In genomic region chr3:172140499-172141391, GRCh38 we compare ENCODE assay signal across 1 cellular context.
TF ChIP-seq lines count a peak whose summit lies in the region.

No MANE protein-coding gene starts in this region.

TF ChIP-seq in HepG2, 621 proteins besides CTCF, POLR2A, EP300 and RAD21 (continued from another document and continues in another):
- TF ChIP-seq ARNTL (CRISPR knock-in tag; IDR thresholded peaks at IDR 0.05) (peak; percentile 92), ZBTB20 (CRISPR knock-in tag; IDR thresholded peaks at IDR 0.05; ENCODE audit: borderline replicate concordance, low read depth) (peak; percentile 99), FOXA3 (CRISPR knock-in tag; IDR thresholded peaks at IDR 0.05) (peak; percentile 94), NFRKB (IDR thresholded peaks at IDR 0.05) (no peak), GTF3A (CRISPR knock-in tag; conservative IDR thresholded peaks at IDR 0.05) (no peak), ZNF678 (CRISPR knock-in tag; IDR thresholded peaks at IDR 0.05) (no peak), ARNT (IDR thresholded peaks at IDR 0.05) (no peak), ZNF451 (CRISPR knock-in tag; IDR thresholded peaks at IDR 0.05) (no peak), TOE1 (CRISPR knock-in tag; IDR thresholded peaks at IDR 0.05) (0 out of 2 replicates have a peak, but pooled peaks have one; percentile 38), KAT7 (CRISPR knock-in tag; IDR thresholded peaks at IDR 0.05; ENCODE audit: borderline replicate concordance) (peak; percentile 59; the same call in 1 of the 2 replicates), ISL2 (CRISPR knock-in tag; IDR thresholded peaks at IDR 0.05) (peak; percentile 98), ZNF317 (CRISPR knock-in tag; IDR thresholded peaks at IDR 0.05) (no peak), ZNF589 (CRISPR knock-in tag; conservative IDR thresholded peaks at IDR 0.05) (no peak), TAF1 (CRISPR knock-in tag; IDR thresholded peaks at IDR 0.05) (no peak), RERE (CRISPR knock-in tag; IDR thresholded peaks at IDR 0.05; ENCODE audit: low read depth) (peak; percentile 66), ZBTB8A (CRISPR knock-in tag; IDR thresholded peaks at IDR 0.05; ENCODE audit: borderline replicate concordance, low read depth) (no peak), ARNT2 (CRISPR knock-in tag; IDR thresholded peaks at IDR 0.05; ENCODE audit: low read depth) (peak; percentile 30; the same call in 1 of the 2 replicates), ZFAT (CRISPR knock-in tag; conservative IDR thresholded peaks at IDR 0.05) (no peak), AHR (CRISPR knock-in tag; IDR thresholded peaks at IDR 0.05) (peak; percentile 62; the same call in 1 of the 2 replicates), ZNF878 (CRISPR knock-in tag; IDR thresholded peaks at IDR 0.05) (0 out of 2 replicates have a peak, but pooled peaks have one; percentile 9), ZNF780A (CRISPR knock-in tag; IDR thresholded peaks at IDR 0.05) (no peak), CHD2 (IDR thresholded peaks at IDR 0.05; ENCODE audit: low read depth, low read length) (no peak), SMAD1 (CRISPR knock-in tag; IDR thresholded peaks at IDR 0.05; ENCODE audit: borderline replicate concordance, low read depth) (no peak), SCMH1 (CRISPR knock-in tag; IDR thresholded peaks at IDR 0.05; ENCODE audit: borderline replicate concordance) (no peak), SRSF1 (optimal IDR thresholded peaks at IDR 0.05; ENCODE audit: low read depth, low read length) (no peak), RFXANK (CRISPR knock-in tag; IDR thresholded peaks at IDR 0.05) (peak; percentile 79; the same call in 1 of the 2 replicates), IRF2 (CRISPR knock-in tag; IDR thresholded peaks at IDR 0.05) (peak; percentile 97), HNRNPLL (IDR thresholded peaks at IDR 0.05; ENCODE audit: low read depth, low read length, poor library complexity, severe bottlenecking) (no peak), MXD4 (CRISPR knock-in tag; IDR thresholded peaks at IDR 0.05) (peak; percentile 90; the same call in 1 of the 2 replicates), ZNF232 (CRISPR knock-in tag; IDR thresholded peaks at IDR 0.05; ENCODE audit: borderline replicate concordance) (peak; percentile 99), ZMYM3 (CRISPR knock-in tag; IDR thresholded peaks at IDR 0.05) (peak; percentile 60; the same call in 1 of the 2 replicates), NFYB (CRISPR knock-in tag; IDR thresholded peaks at IDR 0.05) (peak; percentile 29; the same call in 1 of the 2 replicates), MED13 (CRISPR knock-in tag; IDR thresholded peaks at IDR 0.05) (peak; percentile 99), ZNF687 (CRISPR knock-in tag; IDR thresholded peaks at IDR 0.05) (no peak), ZNF207 (IDR thresholded peaks at IDR 0.05; ENCODE audit: borderline replicate concordance) (no peak), ZBTB14 (CRISPR knock-in tag; IDR thresholded peaks at IDR 0.05) (no peak), ZSCAN30 (CRISPR knock-in tag; IDR thresholded peaks at IDR 0.05) (no peak)
- TF ChIP-seq, protein P1, sequence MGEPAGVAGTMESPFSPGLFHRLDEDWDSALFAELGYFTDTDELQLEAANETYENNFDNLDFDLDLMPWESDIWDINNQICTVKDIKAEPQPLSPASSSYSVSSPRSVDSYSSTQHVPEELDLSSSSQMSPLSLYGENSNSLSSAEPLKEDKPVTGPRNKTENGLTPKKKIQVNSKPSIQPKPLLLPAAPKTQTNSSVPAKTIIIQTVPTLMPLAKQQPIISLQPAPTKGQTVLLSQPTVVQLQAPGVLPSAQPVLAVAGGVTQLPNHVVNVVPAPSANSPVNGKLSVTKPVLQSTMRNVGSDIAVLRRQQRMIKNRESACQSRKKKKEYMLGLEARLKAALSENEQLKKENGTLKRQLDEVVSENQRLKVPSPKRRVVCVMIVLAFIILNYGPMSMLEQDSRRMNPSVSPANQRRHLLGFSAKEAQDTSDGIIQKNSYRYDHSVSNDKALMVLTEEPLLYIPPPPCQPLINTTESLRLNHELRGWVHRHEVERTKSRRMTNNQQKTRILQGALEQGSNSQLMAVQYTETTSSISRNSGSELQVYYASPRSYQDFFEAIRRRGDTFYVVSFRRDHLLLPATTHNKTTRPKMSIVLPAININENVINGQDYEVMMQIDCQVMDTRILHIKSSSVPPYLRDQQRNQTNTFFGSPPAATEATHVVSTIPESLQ (CRISPR knock-in tag; conservative IDR thresholded peaks at IDR 0.05), result peak; percentile 37; the same call in 1 of the 2 replicates
- TF ChIP-seq, protein P2, sequence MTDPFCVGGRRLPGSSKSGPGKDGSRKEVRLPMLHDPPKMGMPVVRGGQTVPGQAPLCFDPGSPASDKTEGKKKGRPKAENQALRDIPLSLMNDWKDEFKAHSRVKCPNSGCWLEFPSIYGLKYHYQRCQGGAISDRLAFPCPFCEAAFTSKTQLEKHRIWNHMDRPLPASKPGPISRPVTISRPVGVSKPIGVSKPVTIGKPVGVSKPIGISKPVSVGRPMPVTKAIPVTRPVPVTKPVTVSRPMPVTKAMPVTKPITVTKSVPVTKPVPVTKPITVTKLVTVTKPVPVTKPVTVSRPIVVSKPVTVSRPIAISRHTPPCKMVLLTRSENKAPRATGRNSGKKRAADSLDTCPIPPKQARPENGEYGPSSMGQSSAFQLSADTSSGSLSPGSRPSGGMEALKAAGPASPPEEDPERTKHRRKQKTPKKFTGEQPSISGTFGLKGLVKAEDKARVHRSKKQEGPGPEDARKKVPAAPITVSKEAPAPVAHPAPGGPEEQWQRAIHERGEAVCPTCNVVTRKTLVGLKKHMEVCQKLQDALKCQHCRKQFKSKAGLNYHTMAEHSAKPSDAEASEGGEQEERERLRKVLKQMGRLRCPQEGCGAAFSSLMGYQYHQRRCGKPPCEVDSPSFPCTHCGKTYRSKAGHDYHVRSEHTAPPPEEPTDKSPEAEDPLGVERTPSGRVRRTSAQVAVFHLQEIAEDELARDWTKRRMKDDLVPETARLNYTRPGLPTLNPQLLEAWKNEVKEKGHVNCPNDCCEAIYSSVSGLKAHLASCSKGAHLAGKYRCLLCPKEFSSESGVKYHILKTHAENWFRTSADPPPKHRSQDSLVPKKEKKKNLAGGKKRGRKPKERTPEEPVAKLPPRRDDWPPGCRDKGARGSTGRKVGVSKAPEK (CRISPR knock-in tag; IDR thresholded peaks at IDR 0.05; ENCODE audit: borderline replicate concordance), result peak; percentile 80; the same call in 1 of the 2 replicates
- TF ChIP-seq, protein P3, sequence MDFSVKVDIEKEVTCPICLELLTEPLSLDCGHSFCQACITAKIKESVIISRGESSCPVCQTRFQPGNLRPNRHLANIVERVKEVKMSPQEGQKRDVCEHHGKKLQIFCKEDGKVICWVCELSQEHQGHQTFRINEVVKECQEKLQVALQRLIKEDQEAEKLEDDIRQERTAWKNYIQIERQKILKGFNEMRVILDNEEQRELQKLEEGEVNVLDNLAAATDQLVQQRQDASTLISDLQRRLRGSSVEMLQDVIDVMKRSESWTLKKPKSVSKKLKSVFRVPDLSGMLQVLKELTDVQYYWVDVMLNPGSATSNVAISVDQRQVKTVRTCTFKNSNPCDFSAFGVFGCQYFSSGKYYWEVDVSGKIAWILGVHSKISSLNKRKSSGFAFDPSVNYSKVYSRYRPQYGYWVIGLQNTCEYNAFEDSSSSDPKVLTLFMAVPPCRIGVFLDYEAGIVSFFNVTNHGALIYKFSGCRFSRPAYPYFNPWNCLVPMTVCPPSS (IDR thresholded peaks at IDR 0.05), result no peak
- TF ChIP-seq, protein P4, sequence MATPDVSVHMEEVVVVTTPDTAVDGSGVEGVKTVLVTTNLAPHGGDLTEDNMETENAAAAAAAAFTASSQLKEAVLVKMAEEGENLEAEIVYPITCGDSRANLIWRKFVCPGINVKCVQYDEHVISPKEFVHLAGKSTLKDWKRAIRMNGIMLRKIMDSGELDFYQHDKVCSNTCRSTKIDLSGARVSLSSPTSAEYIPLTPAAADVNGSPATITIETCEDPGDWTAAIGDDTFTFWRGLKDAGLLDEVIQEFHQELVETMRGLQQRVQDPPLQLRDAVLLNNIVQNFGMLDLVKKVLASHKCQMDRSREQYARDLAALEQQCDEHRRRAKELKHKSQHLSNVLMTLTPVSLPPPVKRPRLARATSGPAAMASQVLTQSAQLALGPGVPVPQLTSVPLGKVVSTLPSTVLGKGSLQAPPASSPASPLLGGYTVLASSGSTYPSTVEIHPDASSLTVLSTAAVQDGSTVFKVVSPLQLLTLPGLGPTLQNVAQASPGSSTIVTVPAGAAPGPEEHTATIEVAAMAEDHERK (CRISPR knock-in tag; IDR thresholded peaks at IDR 0.05; ENCODE audit: low read depth), result no peak
- TF ChIP-seq, protein P5, sequence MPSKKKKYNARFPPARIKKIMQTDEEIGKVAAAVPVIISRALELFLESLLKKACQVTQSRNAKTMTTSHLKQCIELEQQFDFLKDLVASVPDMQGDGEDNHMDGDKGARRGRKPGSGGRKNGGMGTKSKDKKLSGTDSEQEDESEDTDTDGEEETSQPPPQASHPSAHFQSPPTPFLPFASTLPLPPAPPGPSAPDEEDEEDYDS (CRISPR knock-in tag; IDR thresholded peaks at IDR 0.05), result peak; percentile 74; the same call in 1 of the 2 replicates
- TF ChIP-seq, protein P6, sequence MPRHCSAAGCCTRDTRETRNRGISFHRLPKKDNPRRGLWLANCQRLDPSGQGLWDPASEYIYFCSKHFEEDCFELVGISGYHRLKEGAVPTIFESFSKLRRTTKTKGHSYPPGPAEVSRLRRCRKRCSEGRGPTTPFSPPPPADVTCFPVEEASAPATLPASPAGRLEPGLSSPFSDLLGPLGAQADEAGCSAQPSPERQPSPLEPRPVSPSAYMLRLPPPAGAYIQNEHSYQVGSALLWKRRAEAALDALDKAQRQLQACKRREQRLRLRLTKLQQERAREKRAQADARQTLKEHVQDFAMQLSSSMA (CRISPR knock-in tag; IDR thresholded peaks at IDR 0.05), result no peak
- TF ChIP-seq, protein P7, sequence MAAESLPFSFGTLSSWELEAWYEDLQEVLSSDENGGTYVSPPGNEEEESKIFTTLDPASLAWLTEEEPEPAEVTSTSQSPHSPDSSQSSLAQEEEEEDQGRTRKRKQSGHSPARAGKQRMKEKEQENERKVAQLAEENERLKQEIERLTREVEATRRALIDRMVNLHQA (CRISPR knock-in tag; IDR thresholded peaks at IDR 0.05), result no peak
